Comparison of ENCODE assay signal across 8 cellular contexts in the genomic region with DNA sequence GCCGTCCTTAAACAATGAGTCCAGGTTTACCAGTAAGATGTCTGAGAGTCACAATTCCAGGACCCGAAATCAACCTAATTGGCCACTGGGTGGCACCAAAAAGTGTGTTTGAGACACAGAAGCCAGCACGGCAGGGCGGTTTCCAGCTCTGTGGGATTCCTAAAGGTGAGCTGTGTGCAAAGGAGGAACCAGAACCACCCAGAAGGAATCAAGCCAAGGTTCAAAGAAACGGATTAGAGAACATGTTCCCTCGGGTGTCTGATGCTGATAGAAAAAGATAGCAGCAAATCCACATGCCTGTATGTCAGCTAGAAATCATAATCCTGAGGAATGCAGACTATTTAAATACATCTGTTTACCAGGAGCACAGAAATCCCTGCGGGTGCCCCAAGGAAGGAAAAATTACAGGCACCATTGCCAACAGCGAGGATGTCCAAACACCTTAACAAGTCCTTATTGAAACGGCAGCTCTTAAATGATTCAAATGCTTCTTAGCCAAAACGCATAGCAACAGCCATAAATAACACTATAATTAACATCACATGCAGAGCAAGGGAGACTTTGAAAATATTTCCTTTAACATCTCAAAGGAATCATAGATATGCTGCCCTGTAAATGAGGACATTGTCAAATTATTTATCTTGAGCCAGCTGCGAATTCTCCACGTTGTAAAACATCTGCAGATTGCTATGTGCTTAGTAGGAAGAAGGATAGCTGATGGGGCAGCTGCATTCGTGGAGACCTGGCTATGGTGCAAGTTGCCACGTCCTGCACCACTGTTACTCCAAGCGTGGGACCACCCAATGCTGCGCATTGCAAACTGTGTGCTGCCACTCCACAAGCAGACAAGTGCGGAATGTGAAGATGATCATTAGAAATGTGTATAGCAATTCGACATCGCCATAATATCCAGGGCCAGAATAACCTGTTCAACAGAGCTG.
DNase-seq lines count a peak whose midpoint lies in the region; ATAC-seq and TF ChIP-seq lines count a peak whose summit lies in the region.

No MANE protein-coding gene starts in this region.

- no peak overlapping the region for H3K4me3 Mint-ChIP-seq in Calu3 (ENCODE audit: low read depth, unreplicated experiment)
- no peak overlapping the region for H3K4me3 Mint-ChIP-seq in activated naive CD4-positive, alpha-beta T cell treated with anti-CD3 and anti-CD28 coated beads, Interleukin-2, amount 10 ng/mL, durations not matched to agents 7 days and 5 days

- no TSS peak for BruUV-seq in Calu3 (replicated peaks; lab: Mats Ljungman, UMichigan)

- ATAC-seq in GM21447 (IDR thresholded peaks at IDR 0.05; ENCODE audit: unreplicated experiment) = peak; percentile 94
- ATAC-seq in GM19023 (IDR thresholded peaks at IDR 0.05; ENCODE audit: unreplicated experiment) = no peak

- H3K36me3 Mint-ChIP-seq in Calu3 (ENCODE audit: insufficient read depth, unreplicated experiment) = no peaks in the 10 kb centered on the region
- no peaks in the 10 kb centered on the region for H3K36me3 Mint-ChIP-seq in activated naive CD4-positive, alpha-beta T cell treated with anti-CD3 and anti-CD28 coated beads, Interleukin-2, amount 10 ng/mL, durations not matched to agents 7 days and 5 days

- TF ChIP-seq CTCF in Calu3 (IDR thresholded peaks at IDR 0.05; ENCODE audit: unreplicated experiment) = peak; percentile 45

- CTCF ChIA-PET in Calu3 (lab: Charles Lee) = interaction anchor here (0.6 to 4.0 kb wide), 15 partner anchors 10 to 574 kb away, joined by 3 to 28 read pairs (median 3); no protein-coding TSS in a partner anchor
- CTCF ChIA-PET in activated naive CD4-positive, alpha-beta T cell treated with anti-CD3 and anti-CD28 coated beads, Interleukin-2, amount 10 ng/mL, durations not matched to agents 7 days and 5 days (lab: Charles Lee) = interaction anchor here (0.7 to 5.2 kb wide), 16 partner anchors 11 to 566 kb away, joined by 3 to 62 read pairs (median 3); no protein-coding TSS in a partner anchor

- H3K9me3 Mint-ChIP-seq in Calu3 (ENCODE audit: low read depth, unreplicated experiment) = no peaks in the 10 kb centered on the region
- no peaks in the 10 kb centered on the region for H3K9me3 Mint-ChIP-seq in activated naive CD4-positive, alpha-beta T cell treated with anti-CD3 and anti-CD28 coated beads, Interleukin-2, amount 10 ng/mL, durations not matched to agents 7 days and 5 days

- peaks cover 12% of the 10 kb centered on the region for H3K27me3 Mint-ChIP-seq in Calu3 (ENCODE audit: unreplicated experiment)
- H3K27me3 Mint-ChIP-seq in activated naive CD4-positive, alpha-beta T cell treated with anti-CD3 and anti-CD28 coated beads, Interleukin-2, amount 10 ng/mL, durations not matched to agents 7 days and 5 days = peaks cover 34% of the 10 kb centered on the region

- intact Hi-C loops in Calu3 (cut with micrococcal nuclease; ENCODE audit: unreplicated experiment) = loop anchor here (1.0 to 10.0 kb wide), 7 partner anchors 200 to 1008 kb away; no protein-coding TSS in a partner anchor
- intact Hi-C loops in head of caudate nucleus (cut with DNase I) = loop anchor here (10.0 kb wide), 1 partner anchor 528 kb away; no protein-coding TSS in a partner anchor
- intact Hi-C loops in posterior cingulate gyrus (cut with DNase I) = loop anchor here (5.0 to 10.0 kb wide), 4 partner anchors 230 to 565 kb away; no protein-coding TSS in a partner anchor

- DNase-seq in Calu3 (peak; percentile 80), LHCN-M2 (ENCODE audit: low read depth) (peak; percentile 51), RPMI7951 (ENCODE audit: low read depth) (peak; percentile 70), head of caudate nucleus (peak; percentile 68 to 92 (median 82)), posterior cingulate gyrus (peak; percentile 52 to 96 (median 82))
- peak; percentile 64 for DNase-seq in activated naive CD4-positive, alpha-beta T cell treated with anti-CD3 and anti-CD28 coated beads, Interleukin-2, amount 10 ng/mL, durations not matched to agents 7 days and 5 days

- H3K4me1 Mint-ChIP-seq in Calu3 (ENCODE audit: low read depth, unreplicated experiment) = peaks cover 29% of the 10 kb centered on the region
- no peaks in the 10 kb centered on the region for H3K4me1 Mint-ChIP-seq in activated naive CD4-positive, alpha-beta T cell treated with anti-CD3 and anti-CD28 coated beads, Interleukin-2, amount 10 ng/mL, durations not matched to agents 7 days and 5 days

- no peak overlapping the region for H3K27ac Mint-ChIP-seq in Calu3 (ENCODE audit: unreplicated experiment)
- no peak overlapping the region for H3K27ac Mint-ChIP-seq in activated naive CD4-positive, alpha-beta T cell treated with anti-CD3 and anti-CD28 coated beads, Interleukin-2, amount 10 ng/mL, durations not matched to agents 7 days and 5 days
